Comparison of ENCODE assay signal across 8 cellular contexts in genomic region chr17:75393523-75394331, GRCh38. TPM values are rescaled to one million over a fixed set of nuclear protein-coding genes. Genes with fewer than 3 reads are reported as not detected.
DNase-seq lines count a peak whose midpoint lies in the region; ATAC-seq and TF ChIP-seq lines count a peak whose summit lies in the region.

No MANE protein-coding gene starts in this region.

- no peaks in the 10 kb centered on the region for H3K27me3 ChIP-seq in CD4-positive, alpha-beta memory T cell (ENCODE audit: insufficient read depth, low read length)
- H3K27me3 ChIP-seq in HUES64 (ENCODE audit: insufficient read depth, low read length) (no peaks in the 10 kb centered on the region), OCI-LY1 (ENCODE audit: insufficient read depth, low read length) (no peaks in the 10 kb centered on the region)

- no peaks in the 10 kb centered on the region for H3K9me3 ChIP-seq in CD4-positive, alpha-beta memory T cell (ENCODE audit: control insufficient read depth in 1 of 2, low read length in 2 of 2)
- no peaks in the 10 kb centered on the region for H3K9me3 ChIP-seq in HUES64 (ENCODE audit: insufficient read depth, low read depth, low read length)
- no peaks in the 10 kb centered on the region for H3K9me3 ChIP-seq in OCI-LY1 (ENCODE audit: low read length)

- no peaks in the 10 kb centered on the region for H3K27me3 Mint-ChIP-seq in CD4-positive, alpha-beta memory T cell

- H3K4me3 Mint-ChIP-seq in CD4-positive, alpha-beta memory T cell, result peak overlapping the region; percentile 90 to 97 (median 95)

- H3K36me3 Mint-ChIP-seq in CD4-positive, alpha-beta memory T cell, result peaks cover 23 to 42% of the 10 kb centered on the region in 2 donors

- peaks cover 97% of the 10 kb centered on the region for H3K79me2 ChIP-seq in OCI-LY1 (ENCODE audit: insufficient read depth, low read length)

- H4K20me1 ChIP-seq in OCI-LY1 (ENCODE audit: insufficient read depth, low read length), result peaks cover 7% of the 10 kb centered on the region

- H3K4me3 ChIP-seq in CD4-positive, alpha-beta memory T cell (ENCODE audit: low read length in 2 of 2), result peak overlapping the region; percentile 30 to 60
- H3K4me3 ChIP-seq in HUES64 (ENCODE audit: low read length), result peak overlapping the region; percentile 93
- H3K4me3 ChIP-seq in OCI-LY1 (ENCODE audit: low read depth, low read length, poor library complexity, severe bottlenecking), result peak overlapping the region; percentile 69
- peak overlapping the region; percentile 81 for H3K4me3 ChIP-seq in epithelial cell of esophagus (ENCODE audit: low read length)

- H3K9ac ChIP-seq in HUES64 (ENCODE audit: low read depth, low read length) (peak overlapping the region; percentile 80), OCI-LY1 (ENCODE audit: low read length) (peak overlapping the region; percentile 67)

- peaks cover 78% of the 10 kb centered on the region for H3K4me1 ChIP-seq in CD4-positive, alpha-beta memory T cell (ENCODE audit: insufficient read depth, low read length)
- peaks cover 31% of the 10 kb centered on the region for H3K4me1 ChIP-seq in HUES64 (ENCODE audit: insufficient read depth, low read length)
- H3K4me1 ChIP-seq in OCI-LY1 (ENCODE audit: insufficient read depth, low read length, severe bottlenecking), result peaks cover 50% of the 10 kb centered on the region

- POLR2A ChIA-PET in CD4-positive, alpha-beta memory T cell (lab: Charles Lee; ENCODE audit: partially characterized antibody), result interaction anchor here (0.7 to 4.8 kb wide), 25 partner anchors 8 to 358 kb away, joined by 3 to 31 read pairs (median 4); partner anchors contain the start of genes GRB2, LLGL2, MIF4GD and SLC25A19

- peaks cover 63 to 88% (median 72%) of the 10 kb centered on the region in 4 donors for H3K4me1 Mint-ChIP-seq in CD4-positive, alpha-beta memory T cell

- DNase-seq in CD4-positive, alpha-beta memory T cell, result peak; percentile 66 to 86 (median 75)
- DNase-seq in activated T-cell treated with anti-CD3 and anti-CD28 coated beads for 1 hour (ENCODE audit: low read depth) (peak; percentile 67), epithelial cell of esophagus (ENCODE audit: low read depth) (peak; percentile 98), middle frontal gyrus (ENCODE audit: extremely low spot score, low spot score) (peak; percentile 97)
- DNase-seq in stimulated activated CD8-positive, alpha-beta memory T cell treated with anti-CD3 and anti-CD28 coated beads, Interleukin-15, amount 100 ng/mL, for 48 hours (ENCODE audit: low read depth in 2 of 2), result peak; percentile 77 to 81

- intact Hi-C loops in CD4-positive, alpha-beta memory T cell (cut with micrococcal nuclease), result loop anchor here (1.0 kb wide), 1 partner anchor 12 kb away; the partner anchor contains the start of gene GRB2

- H3F3A ChIP-seq in OCI-LY1 (ENCODE audit: insufficient read depth, low read length), result no peaks in the 10 kb centered on the region

- peak; percentile 60 for ATAC-seq in GM21360 (IDR thresholded peaks at IDR 0.05; ENCODE audit: unreplicated experiment)

- peaks cover 7% of the 10 kb centered on the region for H3K36me3 ChIP-seq in CD4-positive, alpha-beta memory T cell (ENCODE audit: insufficient read depth, low read length)
- H3K36me3 ChIP-seq in HUES64 (ENCODE audit: insufficient read depth, low read length) (peaks cover 25% of the 10 kb centered on the region), OCI-LY1 (ENCODE audit: insufficient read depth, low read length) (peaks cover 43% of the 10 kb centered on the region)

- no peaks in the 10 kb centered on the region for H3K9me2 ChIP-seq in OCI-LY1 (ENCODE audit: low read depth, low read length)

- CTCF ChIA-PET in CD4-positive, alpha-beta memory T cell (lab: Charles Lee; ENCODE audit: partially characterized antibody), result interaction anchor here (0.7 to 5.2 kb wide), 15 partner anchors 10 to 129 kb away, joined by 3 to 61 read pairs (median 5); partner anchors contain the start of genes MIF4GD and SLC25A19

- H3K9me3 Mint-ChIP-seq in CD4-positive, alpha-beta memory T cell, result no peaks in the 10 kb centered on the region

- TF ChIP-seq CTCF in OCI-LY1 (IDR thresholded peaks at IDR 0.05; ENCODE audit: low read length), result no peak
- TF ChIP-seq CTCF in epithelial cell of esophagus (IDR thresholded peaks at IDR 0.05; ENCODE audit: insufficient read depth, low read depth, low read length, missing control alignments), result no peak

- H3K4me2 ChIP-seq in OCI-LY1 (ENCODE audit: low read length), result peak overlapping the region; percentile 98

- H3K27ac Mint-ChIP-seq in CD4-positive, alpha-beta memory T cell, result peak overlapping the region; percentile 71 to 96 (median 89)

- peak overlapping the region; percentile 66 for H3K27ac ChIP-seq in CD4-positive, alpha-beta memory T cell (ENCODE audit: low read depth, low read length)
- H3K27ac ChIP-seq in HUES64 (ENCODE audit: low read depth, low read length) (peak overlapping the region; percentile 85), OCI-LY1 (ENCODE audit: low read depth, low read length, poor library complexity, severe bottlenecking) (peak overlapping the region; percentile 55)

- WGBS in HUES64, result under 1% methylated on average over 28 of the region's 28 CpGs

- no peak overlapping the region for H2AFZ ChIP-seq in OCI-LY1 (ENCODE audit: low read length)

RNA-seq across cellular contexts. Expression of gene GRB2, which starts 11.8 kb away (rescaled TPM):
- 100 to 1,000 TPM; 131 to 133 TPM for total RNA-seq in CD4-positive, alpha-beta memory T cell
- polyA plus RNA-seq in CD4-positive, alpha-beta memory T cell, result 100 to 1,000 TPM; 129 to 155 TPM
- 58.3 TPM for polyA plus RNA-seq in HUES64 (2013, experiment 1 of 2)
- polyA plus RNA-seq in HUES64 (2013, experiment 2 of 2), result 53.7 TPM

Comparison
In these comparisons a context has a peak if more than half of its experiments do, and no peak if none do; other contexts are left out.
1. Peak in every context shown above with its lines: DNase-seq, ATAC-seq, H3K4me3 ChIP-seq and H3K27ac ChIP-seq.